Comparison of ENCODE assay signal across 1 cellular context in genomic region chr1:10211805-10212405, GRCh38.
A peak's percentile ranks its signal among the peaks of the same experiment; 100 is the strongest.
TF ChIP-seq lines count a peak whose summit lies in the region.

No MANE protein-coding gene starts in this region.

TF ChIP-seq in K562, 482 proteins besides CTCF, POLR2A, EP300 and RAD21 (continued from another document and continues in another):
- TF ChIP-seq CREB3 (tag; conservative IDR thresholded peaks at IDR 0.05; ENCODE audit: low read depth) (no peak), SNIP1 (IDR thresholded peaks at IDR 0.05; ENCODE audit: low read depth) (no peak), WHSC1 (IDR thresholded peaks at IDR 0.05; ENCODE audit: low read length) (no peak), HIVEP1 (CRISPR knock-in tag; IDR thresholded peaks at IDR 0.05) (no peak), NFRKB (IDR thresholded peaks at IDR 0.05; ENCODE audit: low read depth) (no peak), LARP7 (IDR thresholded peaks at IDR 0.05) (no peak), UBTF (IDR thresholded peaks at IDR 0.05; ENCODE audit: borderline replicate concordance in 1 of 2, low read depth in 2 of 2, low read length in 2 of 2) (0 out of 4 replicates have a peak, but pooled peaks of 1 of the 2 experiments have one; percentile 45), ETS2 (tag; IDR thresholded peaks at IDR 0.05; ENCODE audit: borderline replicate concordance, poor library complexity, severe bottlenecking) (no peak), TCF15 (CRISPR knock-in tag; IDR thresholded peaks at IDR 0.05) (no peak), PHTF2 (CRISPR knock-in tag; IDR thresholded peaks at IDR 0.05) (no peak), GABPB1 (CRISPR knock-in tag; IDR thresholded peaks at IDR 0.05) (peak; percentile 49; the same call in 1 of the 2 replicates), ZNF696 (CRISPR knock-in tag; conservative IDR thresholded peaks at IDR 0.05) (no peak), TGIF2 (CRISPR knock-in tag; IDR thresholded peaks at IDR 0.05) (no peak), ZBTB8A (IDR thresholded peaks at IDR 0.05; ENCODE audit: partially characterized antibody) (no peak), NFATC3 (IDR thresholded peaks at IDR 0.05) (0 out of 2 replicates have a peak, but pooled peaks have one; percentile 13), POLR3A (IDR thresholded peaks at IDR 0.05; ENCODE audit: borderline replicate concordance, extremely low read depth, insufficient read depth, insufficient read length) (no peak), MYC (IDR thresholded peaks at IDR 0.05; ENCODE audit: low read depth, low read length) (no peak), MYC (CRISPR knock-in tag; IDR thresholded peaks at IDR 0.05; ENCODE audit: borderline replicate concordance, low read depth) (no peak), ESRRB (CRISPR knock-in tag; IDR thresholded peaks at IDR 0.05; ENCODE audit: borderline replicate concordance) (no peak), HEY1 (CRISPR knock-in tag; IDR thresholded peaks at IDR 0.05; ENCODE audit: borderline replicate concordance) (no peak), ZNF445 (CRISPR knock-in tag; IDR thresholded peaks at IDR 0.05; ENCODE audit: low read depth) (no peak), CBX5 (IDR thresholded peaks at IDR 0.05; ENCODE audit: borderline replicate concordance, low read depth) (no peak), USF2 (CRISPR knock-in tag; IDR thresholded peaks at IDR 0.05) (no peak), LCOR (CRISPR knock-in tag; IDR thresholded peaks at IDR 0.05) (peak; percentile 31; the same call in 1 of the 2 replicates), SMARCA4 (IDR thresholded peaks at IDR 0.05) (0 out of 2 replicates have a peak, but pooled peaks have one; percentile 28), ZNF311 (CRISPR knock-in tag; IDR thresholded peaks at IDR 0.05) (no peak), BMI1 (IDR thresholded peaks at IDR 0.05; ENCODE audit: low read length) (no peak), RERE (CRISPR knock-in tag; IDR thresholded peaks at IDR 0.05; ENCODE audit: borderline replicate concordance) (no peak), CUX1 (CRISPR knock-in tag; IDR thresholded peaks at IDR 0.05) (no peak), SMAD2 (IDR thresholded peaks at IDR 0.05; ENCODE audit: low read depth, low read length) (no peak), ZBTB11 (CRISPR knock-in tag; IDR thresholded peaks at IDR 0.05) (no peak), KLF6 (CRISPR knock-in tag; IDR thresholded peaks at IDR 0.05; ENCODE audit: borderline replicate concordance) (no peak), ZNF583 (CRISPR knock-in tag; IDR thresholded peaks at IDR 0.05) (no peak), NEUROD1 (IDR thresholded peaks at IDR 0.05; ENCODE audit: borderline replicate concordance, low read depth, low read length, partially characterized antibody) (no peak), SRSF3 (IDR thresholded peaks at IDR 0.05; ENCODE audit: insufficient read depth, low read length) (no peak), MYNN (IDR thresholded peaks at IDR 0.05) (no peak), MYNN (CRISPR knock-in tag; IDR thresholded peaks at IDR 0.05) (no peak), ZNF507 (tag; conservative IDR thresholded peaks at IDR 0.05) (no peak), ZNF121 (CRISPR knock-in tag; conservative IDR thresholded peaks at IDR 0.05) (no peak), STAT5B (CRISPR knock-in tag; IDR thresholded peaks at IDR 0.05) (no peak), CBFA2T2 (conservative IDR thresholded peaks at IDR 0.05) (no peak), SMC3 (conservative IDR thresholded peaks at IDR 0.05; ENCODE audit: insufficient read depth, low read depth, low read length) (no peak), ZNF224 (CRISPR knock-in tag; IDR thresholded peaks at IDR 0.05) (no peak), SMARCC2 (IDR thresholded peaks at IDR 0.05; ENCODE audit: low read depth) (no peak), PHF20 (IDR thresholded peaks at IDR 0.05; ENCODE audit: partially characterized antibody) (no peak), ZNF551 (CRISPR knock-in tag; IDR thresholded peaks at IDR 0.05) (no peak), U2AF2 (optimal IDR thresholded peaks at IDR 0.05; ENCODE audit: low read depth, low read length) (no peak), SP2 (IDR thresholded peaks at IDR 0.05; ENCODE audit: extremely low read depth, low read depth, low read length, poor library complexity, severe bottlenecking) (no peak), CEBPG (CRISPR knock-in tag; IDR thresholded peaks at IDR 0.05) (no peak), CEBPG (tag; conservative IDR thresholded peaks at IDR 0.05 in 1 of 2, IDR thresholded peaks at IDR 0.05 in 1 of 2) (no peak), GATAD2A (IDR thresholded peaks at IDR 0.05) (no peak), PRPF4 (IDR thresholded peaks at IDR 0.05; ENCODE audit: insufficient read depth, low read depth, low read length, poor library complexity, severe bottlenecking) (no peak)
